ENCODE assay signal across 22 cellular contexts in genomic region chr14:88493392-88494185, GRCh38.
DNase-seq lines count a peak whose midpoint lies in the region; ATAC-seq and TF ChIP-seq lines count a peak whose summit lies in the region.
"Had no signal": no experiment of that assay in that cellular context is flagged by ENCODE, and none has a peak within 500 bp of the region (broad histone marks: within the 10 kb centered on the region; RNA-seq: fewer than 3 reads in every experiment).

No MANE protein-coding gene starts in this region.

- H3K36me3 ChIP-seq in HEK293 (ENCODE audit: control insufficient read depth in 2 of 2, insufficient read depth in 1 of 2, low read length in 2 of 2) (peaks cover 0 to 3% of the 10 kb centered on the region in 2 experiments; a peak in 2 of 3 replicates), right atrium auricular region (peaks cover 42% of the 10 kb centered on the region)
- H3K36me3 ChIP-seq: HAP-1 had no signal

- no peak overlapping the region for H3K4me3 Mint-ChIP-seq in osteocyte (ENCODE audit: unreplicated experiment)
- no peak overlapping the region for H3K4me3 Mint-ChIP-seq in CD14-positive monocyte
- H3K4me3 Mint-ChIP-seq: B cell; CD4-positive, CD25-positive, alpha-beta regulatory T cell had no signal

- H3K27me3 ChIP-seq in right atrium auricular region: no peaks in the 10 kb centered on the region
- H3K27me3 ChIP-seq in dorsolateral prefrontal cortex: no peaks in the 10 kb centered on the region

- peak overlapping the region; percentile 5 for H3K27ac Mint-ChIP-seq in osteocyte (ENCODE audit: unreplicated experiment)
- peak overlapping the region in 2 of 7 donors; percentile 56 to 69 for H3K27ac Mint-ChIP-seq in CD14-positive monocyte
- H3K27ac Mint-ChIP-seq: B cell had no signal

- H3K9me3 Mint-ChIP-seq in osteocyte (ENCODE audit: unreplicated experiment) (no peaks in the 10 kb centered on the region), CD14-positive monocyte (peaks cover 0 to 2% (median 0%) of the 10 kb centered on the region in 7 donors)

- H3K27me3 Mint-ChIP-seq in osteocyte (ENCODE audit: unreplicated experiment) (no peaks in the 10 kb centered on the region), CD14-positive monocyte (ENCODE audit: low read depth in 3 of 3) (peaks cover 4 to 11% (median 10%) of the 10 kb centered on the region in 3 donors)

- CTCF ChIA-PET in HEK293 (lab: Yijun Ruan, JAX): interaction anchor here (0.6 to 1.8 kb wide), 11 partner anchors 11 to 330 kb away, joined by 3 to 9 read pairs (median 4); no protein-coding TSS in a partner anchor

- DNase-seq in Right ventricle myocardium superior: peak; percentile 58
- DNase-seq in right atrium auricular region (ENCODE audit: low spot score): no peak
- DNase-seq in osteocyte (ENCODE audit: extremely low spot score, unreplicated experiment): no peak
- DNase-seq in dorsolateral prefrontal cortex: no peak
- DNase-seq in CD14-positive monocyte (ENCODE audit: low spot score): no peak
- DNase-seq in NAMALWA (ENCODE audit: low spot score): no peak
- DNase-seq: CD4-positive, CD25-positive, alpha-beta regulatory T cell; DMS79; GM23248; KBM-7; NCI-H1092 treated with DMSO at 0.1 percent for 48 hours; NCI-H1436 treated with DMSO at 0.1 percent for 48 hours; NCI-H1930; NCI-H2227 treated with DMSO at 0.1 percent for 48 hours; NCI-H510A; PC-9; RPMI8226; SIG-M5 had no signal

- H3K27ac ChIP-seq in HEK293 (ENCODE audit: extremely low read depth, low read depth, low read length) (no peak overlapping the region), right atrium auricular region (peak overlapping the region; percentile 71 to 85), dorsolateral prefrontal cortex (peak overlapping the region in 1 of 59 donors; percentile 14)
- H3K27ac ChIP-seq: A549, GM23248, PC-9 had no signal

- H3K4me1 Mint-ChIP-seq in osteocyte (ENCODE audit: unreplicated experiment): no peaks in the 10 kb centered on the region
- H3K4me1 Mint-ChIP-seq in CD14-positive monocyte: peaks cover 5% of the 10 kb centered on the region

- peaks cover 30% of the 10 kb centered on the region for H3K36me3 Mint-ChIP-seq in osteocyte (ENCODE audit: unreplicated experiment)
- no peaks in the 10 kb centered on the region for H3K36me3 Mint-ChIP-seq in CD14-positive monocyte
- H3K36me3 Mint-ChIP-seq: CD4-positive, CD25-positive, alpha-beta regulatory T cell had no signal

- intact Hi-C loops in Right ventricle myocardium superior (cut with DNase I) (loop anchor here (5.0 kb wide), 1 partner anchor 69 kb away; the partner anchor contains the start of gene ZC3H14), dorsolateral prefrontal cortex (cut with DNase I) (loop anchor here (2.0 to 5.0 kb wide), 3 partner anchors 57 to 311 kb away; no protein-coding TSS in a partner anchor), CD14-positive monocyte (cut with micrococcal nuclease) (no loop called here)

- no peak overlapping the region for H3K4me3 ChIP-seq in HEK293 (ENCODE audit: low read depth, low read length)
- H3K4me3 ChIP-seq in right atrium auricular region: no peak overlapping the region
- no peak overlapping the region for H3K4me3 ChIP-seq in dorsolateral prefrontal cortex
- H3K4me3 ChIP-seq: A549, GM23248, HAP-1, PC-9 had no signal

- POLR2A ChIA-PET in HEK293 (lab: Yijun Ruan, JAX): no interaction called here

- no peaks in the 10 kb centered on the region; the same call in 1 of the 2 replicates for H3K4me1 ChIP-seq in HEK293 (ENCODE audit: control insufficient read depth, insufficient read depth, low read length)
- peaks cover 0 to 15% of the 10 kb centered on the region in 2 donors for H3K4me1 ChIP-seq in right atrium auricular region
- H3K4me1 ChIP-seq: A549, HAP-1 had no signal

- TF ChIP-seq CTCF in HEK293 (tag by site-specific recombination; IDR thresholded peaks at IDR 0.05): no peak
- TF ChIP-seq CTCF in right atrium auricular region (IDR thresholded peaks at IDR 0.05): no peak
- no peak for TF ChIP-seq CTCF in osteocyte (IDR thresholded peaks at IDR 0.05)
- TF ChIP-seq CTCF in dorsolateral prefrontal cortex (IDR thresholded peaks at IDR 0.05 in 54 of 56, conservative IDR thresholded peaks at IDR 0.05 in 2 of 56; ENCODE audit: low read depth in 1 of 56, partially characterized antibody in 56 of 56): no peak
- TF ChIP-seq CTCF in CD14-positive monocyte (IDR thresholded peaks at IDR 0.05): no peak

- peak; percentile 74 for ATAC-seq in Right ventricle myocardium superior (ENCODE audit: poor library complexity)

- H3K9me3 ChIP-seq in HEK293 (ENCODE audit: control insufficient read depth, insufficient read depth, low read depth, low read length): no peaks in the 10 kb centered on the region
- no peaks in the 10 kb centered on the region for H3K9me3 ChIP-seq in right atrium auricular region
- H3K9me3 ChIP-seq: A549, HAP-1 had no signal

TF ChIP-seq in HEK293, 187 proteins besides CTCF, POLR2A, EP300 and RAD21:
- TF ChIP-seq ZNF274 (IDR thresholded peaks at IDR 0.05; ENCODE audit: low read length) (no peak), ZNF274 (tag by site-specific recombination; IDR thresholded peaks at IDR 0.05; ENCODE audit: borderline replicate concordance) (no peak), ZNF624 (tag by site-specific recombination; IDR thresholded peaks at IDR 0.05) (no peak), GLIS1 (tag by site-specific recombination; IDR thresholded peaks at IDR 0.05) (0 out of 2 replicates have a peak, but pooled peaks have one; percentile 20)

Comparison
In these comparisons a context has a peak if more than half of its experiments do, and no peak if none do; other contexts are left out.
1. intact Hi-C loops: an anchor here in Right ventricle myocardium superior (5.0 kb wide) and dorsolateral prefrontal cortex (2.0 to 5.0 kb wide); none called in CD14-positive monocyte.